ENCODE assay signal across 10 cellular contexts in the genomic region with DNA sequence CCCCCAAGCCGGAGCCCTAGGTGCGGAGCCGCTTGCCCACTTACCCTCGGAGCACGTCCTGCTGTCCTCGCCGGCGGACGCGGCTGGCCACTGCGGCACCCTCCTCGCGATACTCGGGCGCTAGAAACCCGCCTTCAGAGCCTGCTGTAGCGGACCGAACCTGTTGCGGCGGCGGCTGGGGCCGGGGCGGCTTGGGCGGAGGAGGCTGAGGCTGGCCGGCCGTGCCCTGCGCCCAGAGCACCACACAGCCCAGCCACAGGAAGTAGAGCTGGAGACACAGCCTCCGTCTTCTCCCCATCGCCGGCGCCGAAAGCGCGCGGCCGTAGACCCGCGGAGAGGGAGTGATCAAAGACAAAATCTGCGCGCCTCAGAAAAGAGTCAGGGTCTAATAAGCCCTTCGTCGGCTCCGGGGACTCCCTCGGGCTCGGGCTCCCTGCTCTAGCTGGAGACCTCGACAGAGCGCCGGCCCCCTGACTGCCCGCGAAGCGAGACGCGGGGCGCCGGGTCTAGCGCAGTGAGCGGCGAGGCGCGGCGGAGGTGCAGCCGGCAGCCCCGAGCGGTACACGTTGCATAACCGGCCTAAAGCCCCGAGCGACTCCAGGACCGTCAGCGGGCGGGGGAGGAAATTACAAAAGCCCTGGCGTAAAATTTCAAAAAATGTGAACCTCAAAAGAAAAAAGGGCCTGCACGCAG. TPM values are rescaled to one million over a fixed set of nuclear protein-coding genes. Genes with fewer than 3 reads are reported as not detected.
DNase-seq lines count a peak whose midpoint lies in the region; TF ChIP-seq lines count a peak whose summit lies in the region.
"Had no signal": no experiment of that assay in that cellular context is flagged by ENCODE, and none has a peak within 500 bp of the region (broad histone marks: within the 10 kb centered on the region; RNA-seq: fewer than 3 reads in every experiment).

No MANE protein-coding gene starts in this region.

- H3K9me3 Mint-ChIP-seq in osteocyte (ENCODE audit: unreplicated experiment): no peaks in the 10 kb centered on the region
- H3K9me3 Mint-ChIP-seq: T-helper 1 cell treated with Interleukin-12 subunit alpha and Interleukin-12 subunit beta and Interleukin-4 antibody, amounts not matched to agents 30 μg/mL and 1 μg/mL, for 36 hours had no signal

- peak overlapping the region; percentile 93 for H3K4me3 Mint-ChIP-seq in osteocyte (ENCODE audit: unreplicated experiment)
- H3K4me3 Mint-ChIP-seq: T-helper 1 cell treated with Interleukin-12 subunit alpha and Interleukin-12 subunit beta and Interleukin-4 antibody, amounts not matched to agents 30 μg/mL and 1 μg/mL, for 36 hours had no signal

- DNase-seq in NCI-H1417 (lab: John Stamatoyannopoulos, UW) (peak in 2 of 3 experiments; percentile 61 to 77), NCI-H1417 treated with DMSO at 0.1 percent for 48 hours (lab: John Stamatoyannopoulos, UW) (no peak), SK-N-MC (ENCODE audit: low read depth, low spot score) (no peak), foreskin melanocyte (peak; percentile 17), osteocyte (ENCODE audit: extremely low spot score, unreplicated experiment) (peak; percentile 85), T-helper 9 cell (no peak), C1 segment of cervical spinal cord (lab: John Stamatoyannopoulos, UW) (no peak), HuH-7 (ENCODE audit: low spot score) (no peak)

- H3K36me3 ChIP-seq in SK-N-MC (ENCODE audit: insufficient read depth, low read length): no peaks in the 10 kb centered on the region
- H3K36me3 ChIP-seq: BLaER1 treated with 17β-estradiol and CSF1 and Interleukin-3, amounts not matched to agents 10 nM and 100 nM had no signal

- H3K4me1 Mint-ChIP-seq in osteocyte (ENCODE audit: unreplicated experiment): peaks cover 34% of the 10 kb centered on the region

- H3K4me3 ChIP-seq in SK-N-MC: peak overlapping the region; percentile 92
- H3K4me3 ChIP-seq: BLaER1 treated with 17β-estradiol and CSF1 and Interleukin-3, amounts not matched to agents 10 nM and 100 nM had no signal

- H3K36me3 Mint-ChIP-seq in osteocyte (ENCODE audit: unreplicated experiment): peaks cover 30% of the 10 kb centered on the region

- H3K9me3 ChIP-seq in SK-N-MC (ENCODE audit: low read depth, low read length): no peaks in the 10 kb centered on the region

- H3K9ac ChIP-seq in SK-N-MC (ENCODE audit: insufficient read length): peak overlapping the region; percentile 72
- H3K9ac ChIP-seq: BLaER1 treated with 17β-estradiol and CSF1 and Interleukin-3, amounts not matched to agents 10 nM and 100 nM had no signal

- TF ChIP-seq CTCF in osteocyte (IDR thresholded peaks at IDR 0.05): no peak

- no peaks in the 10 kb centered on the region for H3K27me3 Mint-ChIP-seq in osteocyte (ENCODE audit: unreplicated experiment)

- no peak overlapping the region for H3K27ac ChIP-seq in SK-N-MC
- H3K27ac ChIP-seq: BLaER1 treated with 17β-estradiol and CSF1 and Interleukin-3, amounts not matched to agents 10 nM and 100 nM had no signal

- peak overlapping the region; percentile 80 for H3K27ac Mint-ChIP-seq in osteocyte (ENCODE audit: unreplicated experiment)
- H3K27ac Mint-ChIP-seq: T-helper 1 cell treated with Interleukin-12 subunit alpha and Interleukin-12 subunit beta and Interleukin-4 antibody, amounts not matched to agents 30 μg/mL and 1 μg/mL, for 36 hours had no signal

RNA-seq across cellular contexts. Expression of gene FBN2, which starts 0.6 kb away (rescaled TPM):
- 1,151 and 1,312 TPM in 2 replicates for total RNA-seq in osteocyte

Comparison
In these comparisons a context has a peak if more than half of its experiments do, and no peak if none do; other contexts are left out.
1. DNase-seq: peak in NCI-H1417 (2 of 3), foreskin melanocyte (single experiment) and osteocyte (single experiment); none in NCI-H1417 treated with DMSO at 0.1 percent for 48 hours (single experiment), SK-N-MC (single experiment), T-helper 9 cell (single experiment), C1 segment of cervical spinal cord (0 of 14) and HuH-7 (single experiment).